8 cellular contexts compared by ENCODE assay signal in the genomic region with DNA sequence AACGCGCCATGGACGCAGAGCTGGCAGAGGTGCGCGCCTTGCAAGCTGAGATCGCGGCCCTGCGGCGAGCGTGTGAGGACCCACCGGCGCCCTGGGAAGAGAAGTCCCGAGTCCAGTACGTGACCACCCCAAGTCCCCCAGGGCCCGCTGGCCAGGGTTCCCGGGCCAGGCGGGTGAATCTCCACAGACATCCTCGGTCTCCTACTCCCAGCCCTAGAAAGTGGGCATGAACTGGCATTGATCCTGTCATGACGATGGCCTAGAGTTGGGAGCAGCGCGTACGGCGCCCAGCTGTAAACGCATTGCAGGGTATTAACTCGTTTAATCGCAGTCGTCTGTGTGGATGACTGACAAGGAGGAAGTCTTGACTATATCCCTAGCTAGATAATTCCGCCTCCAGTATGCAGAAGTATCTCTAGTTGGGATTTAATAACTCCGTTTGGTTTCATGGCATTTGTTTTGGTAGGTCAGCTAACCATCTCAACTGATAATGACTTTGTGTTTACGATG. TPM values are rescaled to one million over a fixed set of nuclear protein-coding genes. Genes with fewer than 3 reads are reported as not detected.
DNase-seq lines count a peak whose midpoint lies in the region; ATAC-seq lines count a peak whose summit lies in the region.

No MANE protein-coding gene starts in this region.

- H3K27me3 ChIP-seq in NT2/D1 (ENCODE audit: insufficient read depth, insufficient read length): no peaks in the 10 kb centered on the region
- H3K27me3 ChIP-seq in muscle layer of colon (ENCODE audit: control insufficient read depth in 1 of 2, insufficient read depth in 2 of 2, low read length in 2 of 2): no peaks in the 10 kb centered on the region

- peak overlapping the region; percentile 96 for H3K9ac ChIP-seq in NT2/D1 (ENCODE audit: insufficient read length, low read depth)
- peak overlapping the region; percentile 33 for H3K9ac ChIP-seq in muscle layer of colon (ENCODE audit: low read length)

- H3K4me1 ChIP-seq in NT2/D1 (ENCODE audit: insufficient read depth, insufficient read length): no peaks in the 10 kb centered on the region
- H3K4me1 ChIP-seq in muscle layer of colon (ENCODE audit: insufficient read depth, low read length): peaks cover 20% of the 10 kb centered on the region

- ATAC-seq in GM19395 (IDR thresholded peaks at IDR 0.05; ENCODE audit: unreplicated experiment): peak; percentile 13
- no peak for ATAC-seq in GM21717 (IDR thresholded peaks at IDR 0.05; ENCODE audit: unreplicated experiment)

- peak overlapping the region; percentile 99 for H3K27ac ChIP-seq in muscle layer of colon (ENCODE audit: low read depth, low read length)

- peak; percentile 38 for DNase-seq in AG08396 (ENCODE audit: low spot score)
- DNase-seq in NT2/D1 (ENCODE audit: low read depth, low spot score): no peak
- DNase-seq in dermis blood vessel endothelial cell: peak; percentile 38
- no peak for DNase-seq in central memory CD4-positive, alpha-beta T cell
- DNase-seq in NCI-H1092 treated with DMSO at 0.1 percent for 48 hours (lab: John Stamatoyannopoulos, UW): no peak

- no peaks in the 10 kb centered on the region for H3K9me3 ChIP-seq in NT2/D1 (ENCODE audit: insufficient read depth, low read length)
- no peaks in the 10 kb centered on the region for H3K9me3 ChIP-seq in muscle layer of colon (ENCODE audit: low read length)

- H3K36me3 ChIP-seq in NT2/D1 (ENCODE audit: insufficient read depth, insufficient read length, low read length) (peaks cover 32% of the 10 kb centered on the region), muscle layer of colon (ENCODE audit: insufficient read depth, low read length) (peaks cover 19% of the 10 kb centered on the region)

- H3K4me3 ChIP-seq in NT2/D1 (ENCODE audit: insufficient read length, low read depth) (peak overlapping the region; percentile 93), muscle layer of colon (ENCODE audit: low read depth in 1 of 2, low read length in 2 of 2) (peak overlapping the region; percentile 72 to 98)

RNA-seq across cellular contexts. Expression of gene CENPP, which starts 0.3 kb away (rescaled TPM):
- 2.9 and 3.3 TPM in 2 replicates for total RNA-seq in dermis blood vessel endothelial cell

RNA-seq across cellular contexts. Expression of gene NOL8, which starts 0.9 kb away (rescaled TPM):
- total RNA-seq in dermis blood vessel endothelial cell: 28.2 and 29.1 TPM in 2 replicates

RNA-seq across cellular contexts. Expression of gene IARS1, which starts 32.5 kb away (rescaled TPM):
- 124 and 197 TPM in 2 replicates for total RNA-seq in dermis blood vessel endothelial cell

Comparison
In these comparisons a context has a peak if more than half of its experiments do, and no peak if none do; other contexts are left out.
1. DNase-seq: peak in AG08396 (single experiment) and dermis blood vessel endothelial cell (single experiment); none in NT2/D1 (single experiment), central memory CD4-positive, alpha-beta T cell (single experiment) and NCI-H1092 treated with DMSO at 0.1 percent for 48 hours (single experiment).